Comparison of ENCODE assay signal across 28 cellular contexts in the genomic region with DNA sequence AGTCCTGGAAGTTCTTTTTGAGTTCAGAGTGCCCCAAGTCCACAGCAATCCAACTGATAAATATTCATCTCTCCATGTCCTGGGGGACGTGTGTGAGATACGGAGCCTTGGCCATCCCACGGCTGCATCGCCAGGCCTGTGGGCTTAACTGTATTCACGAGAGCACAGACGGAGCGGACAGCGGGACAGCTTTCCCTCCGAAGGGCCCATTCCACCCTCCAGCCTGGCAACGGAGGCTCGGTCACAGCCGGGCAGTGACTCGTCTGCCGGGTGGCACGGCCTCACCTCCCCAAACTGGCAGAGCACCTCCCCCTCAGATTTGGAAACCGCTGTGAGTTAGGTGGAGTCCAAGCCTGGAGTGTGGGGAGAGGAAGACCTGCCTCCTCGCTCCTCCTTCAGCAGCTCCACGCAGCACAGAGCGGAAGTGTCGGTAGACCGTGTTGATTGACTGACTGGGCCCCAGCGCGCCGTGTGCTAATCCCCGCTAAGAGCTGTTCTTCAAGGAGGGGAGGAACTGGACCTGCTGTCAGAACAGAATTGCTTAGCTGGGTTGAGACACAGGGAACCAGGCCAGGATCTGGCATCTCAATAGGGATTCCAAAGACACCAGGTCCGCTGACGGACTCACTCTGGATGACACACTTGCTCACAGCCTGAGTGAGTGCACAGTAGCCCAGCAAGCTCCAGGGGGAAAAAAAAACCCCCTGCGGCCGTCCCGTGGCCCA. TPM values are rescaled to one million over a fixed set of nuclear protein-coding genes. Genes with fewer than 3 reads are reported as not detected.
DNase-seq lines count a peak whose midpoint lies in the region; ATAC-seq, FAIRE-seq and TF ChIP-seq lines count a peak whose summit lies in the region.
"Had no signal": no experiment of that assay in that cellular context is flagged by ENCODE, and none has a peak within 500 bp of the region (broad histone marks: within the 10 kb centered on the region; RNA-seq: fewer than 3 reads in every experiment).

No MANE protein-coding gene starts in this region.

- BruUV-seq in HepG2 (replicated peaks; lab: Mats Ljungman, UMichigan): no TSS peak

- H3K27ac ChIP-seq in right lobe of liver (no peak overlapping the region), HepG2 (ENCODE audit: extremely low read length, insufficient read depth, low read length) (no peak overlapping the region), osteoblast (ENCODE audit: low read depth, low read length) (no peak overlapping the region), left lung (no peak overlapping the region)
- H3K27ac ChIP-seq: BLaER1, SJCRH30 had no signal

- H2AFZ ChIP-seq in HepG2 (ENCODE audit: low read length): no peak overlapping the region
- H2AFZ ChIP-seq in osteoblast (ENCODE audit: low read length): no peak overlapping the region

- H3K27me3 ChIP-seq in right lobe of liver (peaks cover 0 to 11% of the 10 kb centered on the region in 2 donors), HepG2 (ENCODE audit: control insufficient read depth in 1 of 2, insufficient read depth in 2 of 2, low read length in 2 of 2) (peaks cover 20 to 93% of the 10 kb centered on the region in 2 experiments; a peak in 4 of 5 replicates), osteoblast (ENCODE audit: insufficient read depth, low read length) (peaks cover 3% of the 10 kb centered on the region), left lung (peaks cover 22 to 71% of the 10 kb centered on the region in 2 donors)
- H3K27me3 ChIP-seq: SJCRH30 had no signal

- H4K20me1 ChIP-seq in HepG2 (ENCODE audit: insufficient read depth, low read length) (no peaks in the 10 kb centered on the region), osteoblast (ENCODE audit: insufficient read depth, low read length) (no peaks in the 10 kb centered on the region)

- no peak overlapping the region for H3K9ac ChIP-seq in HepG2 (ENCODE audit: insufficient read depth, low read depth, low read length)
- H3K9ac ChIP-seq: BLaER1 had no signal

- no peak for TF ChIP-seq RAD21 in HepG2 (CRISPR knock-in tag; IDR thresholded peaks at IDR 0.05)

- CTCF ChIA-PET in HepG2 (lab: Yijun Ruan, JAX; ENCODE audit: low intra/inter-chr PET ratio, low total read pairs): no interaction called here

- TF ChIP-seq CTCF in right lobe of liver (IDR thresholded peaks at IDR 0.05) (no peak), HepG2 (CRISPR knock-in tag; IDR thresholded peaks at IDR 0.05) (no peak), osteoblast (IDR thresholded peaks at IDR 0.05; ENCODE audit: extremely low read depth, low read depth, low read length) (no peak), left lung (IDR thresholded peaks at IDR 0.05) (no peak)

- no peak for FAIRE-seq in HepG2 (lab: Jason Lieb, UNC)
- FAIRE-seq: A204.1, D721Med, GM18507 had no signal

- no peaks in the 10 kb centered on the region for H3K9me3 ChIP-seq in right lobe of liver
- H3K9me3 ChIP-seq in HepG2 (ENCODE audit: low read length): no peaks in the 10 kb centered on the region
- H3K9me3 ChIP-seq in osteoblast (ENCODE audit: low read depth, low read length): no peaks in the 10 kb centered on the region
- H3K9me3 ChIP-seq in left lung: no peaks in the 10 kb centered on the region
- H3K9me3 ChIP-seq: HAP-1, SJCRH30 had no signal

- in situ Hi-C loops in HepG2 (cut with HindIII; ENCODE audit: extremely low pct_ligation_motif_present, low pct_unique_long_range_greater_than_20kb): no loop called here

- TF ChIP-seq POLR2A in right lobe of liver (IDR thresholded peaks at IDR 0.05): no peak
- no peak for TF ChIP-seq POLR2A in HepG2 (IDR thresholded peaks at IDR 0.05; ENCODE audit: insufficient read depth in 1 of 2, low read depth in 2 of 2, low read length in 2 of 2)

- intact Hi-C loops in right lobe of liver (cut with DNase I) (no loop called here), HepG2 (cut with micrococcal nuclease; ENCODE audit: unreplicated experiment) (no loop called here), left lung (cut with DNase I) (no loop called here)

- H3K79me2 ChIP-seq in HepG2 (ENCODE audit: insufficient read depth, low read length) (no peaks in the 10 kb centered on the region), osteoblast (ENCODE audit: insufficient read depth, low read length) (no peaks in the 10 kb centered on the region)

- H3K36me3 ChIP-seq in right lobe of liver (no peaks in the 10 kb centered on the region), HepG2 (replicated peaks in 1 of 2; ENCODE audit: control insufficient read depth in 1 of 2, insufficient read depth in 2 of 2, low read length in 2 of 2) (no peaks in the 10 kb centered on the region), osteoblast (ENCODE audit: insufficient read depth, low read length) (no peaks in the 10 kb centered on the region), left lung (no peaks in the 10 kb centered on the region)
- H3K36me3 ChIP-seq: BLaER1, HAP-1, SJCRH30 had no signal

- 77% methylated on average over 13 of the region's 30 CpGs for WGBS in right lobe of liver (ENCODE audit: insufficient coverage, low coverage, low lambda C conversion rate, missing lambda C conversion rate)
- 52% methylated on average over 22 of the region's 30 CpGs for WGBS in HepG2 (ENCODE audit: low lambda C conversion rate)

- DNase-seq in right lobe of liver (peak in 2 of 3 donors; percentile 31 to 46), HepG2 (ENCODE audit: low spot score) (no peak), fibroblast of gingiva (ENCODE audit: low read depth) (peak; percentile 38), osteoblast (ENCODE audit: insufficient read length, low spot score, missing footprints) (peak; percentile 21), left lung (no peak), NCI-H526 (lab: John Stamatoyannopoulos, UW) (no peak), anterior cingulate cortex (lab: John Stamatoyannopoulos, UW) (no peak)
- DNase-seq: CD4-positive, alpha-beta T cell; DMS53; HFFc6; IMR-90; NCI-H1048; NCI-H1417 treated with DMSO at 0.1 percent for 48 hours; NCI-H1694 treated with DMSO at 0.1 percent for 48 hours; NCI-H2081; NCI-H2227 treated with DMSO at 0.1 percent for 48 hours; NCI-H748 treated with DMSO at 0.1 percent for 48 hours; NK-92 treated with Interleukin-12 subunit alpha and Interleukin-12 subunit beta, amount 100 ng/mL, for 24 hours; PC-3; SJCRH30 had no signal

- ATAC-seq in right lobe of liver: no peak
- ATAC-seq in HepG2: no peak
- ATAC-seq in left lung: no peak
- ATAC-seq in HG03159 (IDR thresholded peaks at IDR 0.05; ENCODE audit: unreplicated experiment): no peak
- ATAC-seq: PC-3, SK-N-SH treated with all-trans-retinoic acid at 6 μM for 48 hours had no signal

- no peak overlapping the region for H3K4me2 ChIP-seq in HepG2 (ENCODE audit: low read depth, low read length)
- H3K4me2 ChIP-seq in osteoblast (ENCODE audit: insufficient read depth, low read length): no peak overlapping the region
- H3K4me2 ChIP-seq: BLaER1 had no signal

- peaks cover 0 to 5% (median 0%) of the 10 kb centered on the region in 4 donors for H3K4me1 ChIP-seq in right lobe of liver
- no peaks in the 10 kb centered on the region for H3K4me1 ChIP-seq in HepG2 (ENCODE audit: insufficient read depth, low read length)
- H3K4me1 ChIP-seq in osteoblast (ENCODE audit: insufficient read depth, low read length): peaks cover 4% of the 10 kb centered on the region
- no peaks in the 10 kb centered on the region for H3K4me1 ChIP-seq in left lung
- H3K4me1 ChIP-seq: BLaER1, HAP-1, SJCRH30 had no signal

- POLR2A ChIA-PET in HepG2 (lab: Yijun Ruan, JAX): no interaction called here

- TF ChIP-seq EP300 in HepG2 (IDR thresholded peaks at IDR 0.05; ENCODE audit: low read depth in 2 of 2, low read length in 2 of 2) (no peak), HepG2 (CRISPR knock-in tag; IDR thresholded peaks at IDR 0.05; ENCODE audit: borderline replicate concordance) (no peak)

- H3K4me3 ChIP-seq in right lobe of liver (no peak overlapping the region), HepG2 (replicated peaks in 1 of 3; ENCODE audit: insufficient read depth in 1 of 3, low read depth in 2 of 3, low read length in 3 of 3) (no peak overlapping the region), osteoblast (ENCODE audit: insufficient read depth, low read length) (no peak overlapping the region), left lung (no peak overlapping the region)
- H3K4me3 ChIP-seq: BLaER1, HAP-1, SJCRH30 had no signal

TF ChIP-seq in HepG2, 621 proteins besides CTCF, POLR2A, EP300 and RAD21:
- TF ChIP-seq ZFY (CRISPR knock-in tag; IDR thresholded peaks at IDR 0.05) (no peak), ZNF572 (CRISPR knock-in tag; IDR thresholded peaks at IDR 0.05) (no peak), ZFYVE20 (CRISPR knock-in tag; IDR thresholded peaks at IDR 0.05; ENCODE audit: borderline replicate concordance, low read depth) (no peak), NBN (conservative IDR thresholded peaks at IDR 0.05) (no peak)

RNA-seq across cellular contexts. Expression of a gene that starts 10.9 kb away (rescaled TPM):
- total RNA-seq in right lobe of liver: under 1 TPM in 2 of 6 experiments, not detected in 4; 0.11 to 0.19 TPM
- not detected in 2 replicates for total RNA-seq in HepG2 (2016; rRNA removed; fragmentation: Illumina TruSeq; extraction: Trizol)
- total RNA-seq in HepG2 (2016; cell fraction: cytosol; rRNA removed; fragmentation: Illumina TruSeq; extraction: Trizol; ENCODE audit: low read depth): not detected in 2 replicates
- total RNA-seq in HepG2 (2016; cell fraction: insoluble cytoplasmic fraction; rRNA removed; fragmentation: Illumina TruSeq; extraction: Trizol): not detected in 2 replicates
- not detected in 2 replicates for total RNA-seq in HepG2 (2016; cell fraction: membrane; rRNA removed; fragmentation: Illumina TruSeq; extraction: Trizol)
- not detected in 2 replicates for total RNA-seq in HepG2 (2016; cell fraction: nucleus; rRNA removed; fragmentation: Illumina TruSeq; extraction: Trizol)
- not detected in 2 replicates for polyA plus RNA-seq in HepG2 (2011; rRNA removed)
- polyA plus RNA-seq in HepG2 (2011; cell fraction: cytosol; rRNA removed): 0.03 TPM in 2 replicates
- polyA plus RNA-seq in HepG2 (2011; cell fraction: nucleus; rRNA removed): not detected in 2 replicates
- not detected in 2 replicates for polyA plus RNA-seq in HepG2 (2012)
- polyA plus RNA-seq in HepG2 (2016; cell fraction: cytosol; fragmentation: Illumina TruSeq; extraction: Trizol; ENCODE audit: low read depth): not detected in 2 replicates
- not detected in 2 replicates for polyA plus RNA-seq in HepG2 (2016; cell fraction: insoluble cytoplasmic fraction; fragmentation: Illumina TruSeq; extraction: Trizol; ENCODE audit: low read depth)
- not detected in 2 replicates for polyA plus RNA-seq in HepG2 (2016; cell fraction: membrane; fragmentation: Illumina TruSeq; extraction: Trizol; ENCODE audit: low read depth)
- polyA plus RNA-seq in HepG2 (2016; cell fraction: nucleus; fragmentation: Illumina TruSeq; extraction: Trizol; ENCODE audit: insufficient read depth, low read depth): not detected in 2 replicates
- polyA minus RNA-seq in HepG2 (2011; rRNA and poly(A)+ RNA removed; ENCODE audit: low replicate concordance): 33.4 TPM in 1 of 2 replicates, not detected in the other
- 0.26 and 0.30 TPM in 2 replicates for polyA minus RNA-seq in HepG2 (2011; cell fraction: cytosol; rRNA and poly(A)+ RNA removed)
- polyA minus RNA-seq in HepG2 (2011; cell fraction: nucleus; rRNA and poly(A)+ RNA removed): 0.13 TPM in 1 of 2 replicates, not detected in the other
- total RNA-seq in osteoblast: 1.1 and 2.1 TPM in 2 replicates
- total RNA-seq in left lung: 10 to 100 TPM; 12.6 to 17.7 TPM
- total RNA-seq: CD4-positive, alpha-beta T cell; G401; PC-3 had no signal

Comparison
In these comparisons a context has a peak if more than half of its experiments do, and no peak if none do; other contexts are left out.
1. DNase-seq: peak in right lobe of liver (2 of 3), fibroblast of gingiva (single experiment) and osteoblast (single experiment); none in HepG2 (single experiment), left lung (0 of 2), NCI-H526 (0 of 2) and anterior cingulate cortex (0 of 58).